17 cellular contexts compared by ENCODE assay signal in genomic region chr1:106189780-106190179, GRCh38.
DNase-seq lines count a peak whose midpoint lies in the region; TF ChIP-seq lines count a peak whose summit lies in the region.
"Had no signal": no experiment of that assay in that cellular context is flagged by ENCODE, and none has a peak within 500 bp of the region (broad histone marks: within the 10 kb centered on the region; RNA-seq: fewer than 3 reads in every experiment).

No MANE protein-coding gene starts in this region.

- H3K4me1 Mint-ChIP-seq in MCF 10A (ENCODE audit: insufficient read depth, unreplicated experiment), result no peaks in the 10 kb centered on the region
- H3K4me1 Mint-ChIP-seq: CD4-positive, CD25-positive, alpha-beta regulatory T cell had no signal

- TF ChIP-seq CTCF in WERI-Rb-1 (IDR thresholded peaks at IDR 0.05; ENCODE audit: low read depth, low read length), result peak; percentile 16; the same call in 1 of the 2 replicates
- peak; percentile 3 for TF ChIP-seq CTCF in epithelial cell of proximal tubule (conservative IDR thresholded peaks at IDR 0.05; ENCODE audit: low read depth, low read length)
- TF ChIP-seq CTCF in RWPE1 (conservative IDR thresholded peaks at IDR 0.05; ENCODE audit: low read depth), result no peak
- no peak for TF ChIP-seq CTCF in MCF 10A (IDR thresholded peaks at IDR 0.05; ENCODE audit: unreplicated experiment)

- BruUV-seq in MCF 10A (replicated peaks; lab: Mats Ljungman, UMichigan), result no TSS peak

- H3K4me3 ChIP-seq in WERI-Rb-1 (ENCODE audit: low read depth, low read length) (no peak overlapping the region), epithelial cell of proximal tubule (ENCODE audit: low read depth, low read length) (no peak overlapping the region)
- H3K4me3 ChIP-seq: BLaER1, GM12878 had no signal

- no peaks in the 10 kb centered on the region for H3K36me3 Mint-ChIP-seq in MCF 10A (ENCODE audit: insufficient read depth, unreplicated experiment)
- H3K36me3 Mint-ChIP-seq: CD4-positive, CD25-positive, alpha-beta regulatory T cell had no signal

- no peak overlapping the region for H3K27ac Mint-ChIP-seq in MCF 10A (ENCODE audit: low read depth, unreplicated experiment)
- H3K27ac Mint-ChIP-seq: CD4-positive, CD25-positive, alpha-beta regulatory T cell; HFFc6 had no signal

- POLR2A ChIA-PET in RWPE1 (lab: Yijun Ruan, JAX; ENCODE audit: low non-redundant PET) (no interaction called here), MCF 10A (lab: Yijun Ruan, JAX) (no interaction called here)

- H3K27ac ChIP-seq in WERI-Rb-1 (no peak overlapping the region), RWPE1 (no peak overlapping the region)
- H3K27ac ChIP-seq: 22Rv1, BLaER1 had no signal

- DNase-seq in NCI-H82 (lab: John Stamatoyannopoulos, UW) (peak; percentile 3), NCI-H82 treated with DMSO at 0.1 percent for 48 hours (lab: John Stamatoyannopoulos, UW; ENCODE audit: unreplicated experiment) (no peak), WERI-Rb-1 (no peak), epithelial cell of proximal tubule (ENCODE audit: low read depth) (no peak), RWPE1 (ENCODE audit: low spot score) (no peak), HUDEP-2 (lab: John Stamatoyannopoulos, UW; ENCODE audit: unreplicated experiment in 76 of 76) (no peak), GM03348 (ENCODE audit: low spot score) (no peak), MCF 10A (ENCODE audit: unreplicated experiment) (no peak)
- DNase-seq: AML-193; CD4-positive, CD25-positive, alpha-beta regulatory T cell; DMS53; GOT3; HCEC 1CT; HFFc6 had no signal

- no peak overlapping the region for H3K4me3 Mint-ChIP-seq in MCF 10A (ENCODE audit: unreplicated experiment)
- H3K4me3 Mint-ChIP-seq: CD4-positive, CD25-positive, alpha-beta regulatory T cell; HFFc6 had no signal

- intact Hi-C loops in MCF 10A (cut with micrococcal nuclease), result no loop called here

- no peaks in the 10 kb centered on the region for H3K27me3 Mint-ChIP-seq in MCF 10A (ENCODE audit: insufficient read depth, unreplicated experiment)
- H3K27me3 Mint-ChIP-seq: CD4-positive, CD25-positive, alpha-beta regulatory T cell had no signal

- H3K27me3 ChIP-seq in WERI-Rb-1 (ENCODE audit: insufficient read depth, low read depth, severe bottlenecking), result no peaks in the 10 kb centered on the region
- H3K27me3 ChIP-seq: BLaER1 had no signal

- H3K9me3 ChIP-seq in WERI-Rb-1 (ENCODE audit: severe bottlenecking), result no peaks in the 10 kb centered on the region

- CTCF ChIA-PET in RWPE1 (lab: Yijun Ruan, JAX), result no interaction called here
- CTCF ChIA-PET in MCF 10A (lab: Yijun Ruan, JAX), result interaction anchor here (0.9 kb wide), 1 partner anchor 78 kb away, joined by 5 read pairs; no protein-coding TSS in a partner anchor

- H3K9me3 Mint-ChIP-seq in MCF 10A (ENCODE audit: unreplicated experiment), result peaks cover 8% of the 10 kb centered on the region

- H3K36me3 ChIP-seq in WERI-Rb-1, result no peaks in the 10 kb centered on the region
- H3K36me3 ChIP-seq: BLaER1 had no signal

Comparison
In these comparisons a context has a peak if more than half of its experiments do, and no peak if none do; other contexts are left out.
1. CTCF ChIP-seq: peak in WERI-Rb-1 (single experiment) and epithelial cell of proximal tubule (single experiment); none in RWPE1 (single experiment) and MCF 10A (single experiment).